Comparison of ENCODE assay signal across 24 cellular contexts in genomic region chr14:73973497-73973896, GRCh38. TPM values are rescaled to one million over a fixed set of nuclear protein-coding genes. Genes with fewer than 3 reads are reported as not detected.
DNase-seq lines count a peak whose midpoint lies in the region; ATAC-seq and TF ChIP-seq lines count a peak whose summit lies in the region.
"Had no signal": no experiment of that assay in that cellular context is flagged by ENCODE, and none has a peak within 500 bp of the region (broad histone marks: within the 10 kb centered on the region; RNA-seq: fewer than 3 reads in every experiment).

No MANE protein-coding gene starts in this region.

- no peak overlapping the region for H3K4me3 ChIP-seq in retinal pigment epithelial cell (ENCODE audit: low read length)
- H3K4me3 ChIP-seq: esophagus muscularis mucosa, lung, right lobe of liver, tibial nerve had no signal

- POLR2A ChIA-PET in GM10248 (lab: Yijun Ruan, JAX) = no interaction called here

- no peaks in the 10 kb centered on the region for H3K4me1 Mint-ChIP-seq in CD14-positive monocyte

- TF ChIP-seq CTCF in retinal pigment epithelial cell (conservative IDR thresholded peaks at IDR 0.05; ENCODE audit: low read depth, low read length) = no peak
- TF ChIP-seq CTCF in GM10248 (IDR thresholded peaks at IDR 0.05; ENCODE audit: control extremely low read depth, extremely low read depth, low read depth, missing control alignments) = no peak
- TF ChIP-seq CTCF in CD14-positive monocyte (IDR thresholded peaks at IDR 0.05) = no peak

- intact Hi-C loops in CD14-positive monocyte (cut with micrococcal nuclease) = no loop called here

- no peaks in the 10 kb centered on the region for H3K27me3 Mint-ChIP-seq in CD14-positive monocyte (ENCODE audit: low read depth in 3 of 3)

- CTCF ChIA-PET in GM10248 (lab: Yijun Ruan, JAX) = interaction anchor here (0.7 to 1.4 kb wide), 3 partner anchors 13 to 184 kb away, joined by 3 read pairs; partner anchors contain the start of genes COQ6 and FAM161B

- no peaks in the 10 kb centered on the region for H3K9me3 Mint-ChIP-seq in CD14-positive monocyte
- H3K9me3 Mint-ChIP-seq: activated naive CD4-positive, alpha-beta T cell treated with anti-CD3 and anti-CD28 coated beads for 36 hours; T-helper 2 cell treated with Interferon-gamma antibody and Interleukin-4, amounts not matched to agents 5 μg/mL and 100 μg/mL, for 36 hours had no signal

- no peak overlapping the region for H3K27ac Mint-ChIP-seq in CD14-positive monocyte
- H3K27ac Mint-ChIP-seq: activated naive CD4-positive, alpha-beta T cell treated with anti-CD3 and anti-CD28 coated beads for 36 hours; T-helper 2 cell treated with Interferon-gamma antibody and Interleukin-4, amounts not matched to agents 5 μg/mL and 100 μg/mL, for 36 hours had no signal

- no peak overlapping the region for H3K4me3 Mint-ChIP-seq in CD14-positive monocyte
- H3K4me3 Mint-ChIP-seq: activated naive CD4-positive, alpha-beta T cell treated with anti-CD3 and anti-CD28 coated beads for 36 hours; T-helper 2 cell treated with Interferon-gamma antibody and Interleukin-4, amounts not matched to agents 5 μg/mL and 100 μg/mL, for 36 hours had no signal

- no peak for ATAC-seq in HG03439 (IDR thresholded peaks at IDR 0.05; ENCODE audit: unreplicated experiment)

- H3K36me3 Mint-ChIP-seq in CD14-positive monocyte = peaks cover 39 to 40% of the 10 kb centered on the region in 2 donors

- DNase-seq in DMS79 (lab: John Stamatoyannopoulos, UW) (peak; percentile 8), DMS79 treated with DMSO at 0.1 percent for 48 hours (lab: John Stamatoyannopoulos, UW) (no peak), NCI-H187 treated with DMSO at 0.1 percent for 48 hours (lab: John Stamatoyannopoulos, UW) (peak; percentile 16), NCI-H82 (lab: John Stamatoyannopoulos, UW) (peak; percentile 90), retinal pigment epithelial cell (ENCODE audit: low read depth) (peak; percentile 4), GM10248 (ENCODE audit: extremely low spot score) (no peak), CD14-positive monocyte (ENCODE audit: low spot score) (no peak)
- DNase-seq: 8988T; activated CD4-positive, alpha-beta T cell treated with anti-CD3 and anti-CD28 coated beads for 48 hours; activated naive CD4-positive, alpha-beta T cell treated with anti-CD3 and anti-CD28 coated beads for 36 hours; activated T-cell treated with anti-CD3 and anti-CD28 coated beads, Interleukin-2, amount 50 U/mL, for 48 hours; AML-193; cortex of kidney; DND-41; hippocampal formation; NCI-H1930; NCI-H774; OCI-M1; right lobe of liver had no signal

RNA-seq across cellular contexts. Expression of gene COQ6, which starts 23.4 kb away (rescaled TPM):
- polyA plus RNA-seq in CD14-positive monocyte = 10 to 100 TPM; 14.1 to 14.6 TPM

RNA-seq across cellular contexts. Expression of gene FAM161B, which starts 23.6 kb away (rescaled TPM):
- polyA plus RNA-seq in CD14-positive monocyte = 1 to 10 TPM in 1 of 2 donors, under 1 TPM in 1; 0.76 to 1.4 TPM

RNA-seq across cellular contexts. Expression of gene ENTPD5, which starts 45.6 kb away (rescaled TPM):
- 1 to 10 TPM; 2.3 to 2.7 TPM for polyA plus RNA-seq in CD14-positive monocyte

RNA-seq across cellular contexts. Expression of gene BBOF1, which starts 45.7 kb away (rescaled TPM):
- under 1 TPM in 1 of 2 donors, not detected in 1; 0.94 TPM for polyA plus RNA-seq in CD14-positive monocyte

Comparison
In these comparisons a context has a peak if more than half of its experiments do, and no peak if none do; other contexts are left out.
1. DNase-seq: peak in DMS79 (single experiment), NCI-H187 treated with DMSO at 0.1 percent for 48 hours (single experiment), NCI-H82 (single experiment) and retinal pigment epithelial cell (single experiment); none in DMS79 treated with DMSO at 0.1 percent for 48 hours (single experiment), GM10248 (single experiment) and CD14-positive monocyte (single experiment).